Comparison of ENCODE assay signal across 27 cellular contexts in genomic region chr2:28344756-28345291, GRCh38. TPM values are rescaled to one million over a fixed set of nuclear protein-coding genes. Genes with fewer than 3 reads are reported as not detected.
DNase-seq lines count a peak whose midpoint lies in the region; FAIRE-seq and TF ChIP-seq lines count a peak whose summit lies in the region.
"Had no signal": no experiment of that assay in that cellular context is flagged by ENCODE, and none has a peak within 500 bp of the region (broad histone marks: within the 10 kb centered on the region; RNA-seq: fewer than 3 reads in every experiment).

No MANE protein-coding gene starts in this region.

- H3K14ac ChIP-seq in H1 (ENCODE audit: insufficient read length) (no peak overlapping the region), mesenchymal stem cell (ENCODE audit: low read length in 2 of 2) (peak overlapping the region in 1 of 2 experiments; percentile 66)

- H2BK120ac ChIP-seq in H1 (replicated peaks; ENCODE audit: low read depth, low read length) (no peak overlapping the region), mesenchymal stem cell (ENCODE audit: low read depth, low read length) (no peak overlapping the region)

- H2BK12ac ChIP-seq in H1 (ENCODE audit: low read depth, low read length) (no peak overlapping the region), mesenchymal stem cell (ENCODE audit: low read length in 2 of 2) (peak overlapping the region; percentile 23 to 69)

- H4K20me1 ChIP-seq in H1 (replicated peaks in 1 of 2; ENCODE audit: control insufficient read depth in 1 of 2, insufficient read depth in 2 of 2, low read length in 2 of 2) = no peaks in the 10 kb centered on the region

- H3K79me2 ChIP-seq in H1 (ENCODE audit: control insufficient read depth in 1 of 2, insufficient read depth in 2 of 2, low read length in 2 of 2) = no peaks in the 10 kb centered on the region

- no peaks in the 10 kb centered on the region for H3K9me3 Mint-ChIP-seq in activated CD4-positive, alpha-beta T cell treated with anti-CD3 and anti-CD28 coated beads, Interleukin-2, amount 10 ng/mL, durations not matched to agents 7 days and 5 days
- H3K9me3 Mint-ChIP-seq: activated CD4-positive, alpha-beta memory T cell treated with anti-CD3 and anti-CD28 coated beads, Interleukin-2, amount 10 ng/mL, durations not matched to agents 7 days and 5 days; CD4-positive, alpha-beta T cell; nephron progenitor cell; stimulated activated memory B cell treated with anti-CD40 and anti-IgM and Interleukin-4, amounts not matched to agents 10 μg/mL and 1 μg/mL and 100 μg/mL, for 72 hours; T-cell had no signal

- H3K9me3 ChIP-seq in H1 (ENCODE audit: insufficient read depth in 2 of 2, low read depth in 1 of 2, low read length in 1 of 2) (no peaks in the 10 kb centered on the region), mesenchymal stem cell (ENCODE audit: control insufficient read depth, low read length) (no peaks in the 10 kb centered on the region), vagina (no peaks in the 10 kb centered on the region), thyroid gland (no peaks in the 10 kb centered on the region)
- H3K9me3 ChIP-seq: gastroesophageal sphincter, ovary, SJSA1 had no signal

- peaks cover 3 to 7% (median 5%) of the 10 kb centered on the region in 4 experiments; a peak in 6 of 7 replicates for H3K4me1 ChIP-seq in H1 (replicated peaks in 1 of 4; ENCODE audit: control insufficient read depth in 3 of 4, insufficient read depth in 4 of 4, low read length in 3 of 4)
- peaks cover 12% of the 10 kb centered on the region for H3K4me1 ChIP-seq in mesenchymal stem cell (ENCODE audit: control insufficient read depth, insufficient read depth, low read depth, low read length)
- peaks cover 85% of the 10 kb centered on the region for H3K4me1 ChIP-seq in vagina
- H3K4me1 ChIP-seq in thyroid gland = peaks cover 0 to 12% of the 10 kb centered on the region in 2 donors

- H3K4me3 ChIP-seq in H1 (ENCODE audit: extremely low read depth in 1 of 4, insufficient read depth in 2 of 4, low read depth in 3 of 4, low read length in 4 of 4) (no peak overlapping the region), mesenchymal stem cell (ENCODE audit: insufficient read depth in 1 of 2, low read depth in 1 of 2, low read length in 2 of 2) (no peak overlapping the region), vagina (no peak overlapping the region), thyroid gland (replicated peaks in 1 of 3) (no peak overlapping the region)
- H3K4me3 ChIP-seq: gastroesophageal sphincter, GM23248, ovary, SJSA1 had no signal

- DNase-seq in activated CD4-positive, alpha-beta T cell treated with anti-CD3 and anti-CD28 coated beads, Interleukin-2, amount 10 ng/mL, durations not matched to agents 7 days and 5 days = no peak
- DNase-seq in activated CD4-positive, alpha-beta T cell treated with anti-CD3 and anti-CD28 coated beads for 48 hours = no peak
- DNase-seq in H1 (ENCODE audit: low read depth in 1 of 2, low spot score in 2 of 2) (no peak), mesenchymal stem cell (no peak), vagina (ENCODE audit: extremely low spot score in 2 of 2) (no peak), HUDEP-2 (lab: John Stamatoyannopoulos, UW; ENCODE audit: unreplicated experiment in 76 of 76) (no peak), ACHN (no peak), thyroid gland (no peak)
- DNase-seq: activated CD4-positive, alpha-beta memory T cell treated with anti-CD3 and anti-CD28 coated beads, Interleukin-2, amount 10 ng/mL, durations not matched to agents 7 days and 5 days; activated CD4-positive, CD25-positive, alpha-beta regulatory T cell; activated CD8-positive, alpha-beta memory T cell treated with anti-CD3 and anti-CD28 coated beads, Interleukin-2, amount 50 U/mL, for 48 hours; activated effector memory CD4-positive, alpha-beta T cell treated with Interleukin-2 at 50 U/mL for 16 hours; CD4-positive, alpha-beta T cell; GM23248; hippocampal formation; Kasumi-1; MV-4-11; nephron progenitor cell; stimulated activated CD4-positive, alpha-beta T cell treated with anti-CD3 and anti-CD28 coated beads, Interleukin-12 subunit alpha, Interleukin-12 subunit beta, amount 100 ng/mL, for 4 hours; stimulated activated CD4-positive, alpha-beta T cell treated with anti-CD3 and anti-CD28 coated beads, Interleukin-4, amount 100 ng/mL, for 1 hour; substantia nigra; T-cell had no signal

- H4K5ac ChIP-seq in H1 (ENCODE audit: insufficient read length, low read depth, low read length) = no peak overlapping the region

- H3K4me2 ChIP-seq in H1 (ENCODE audit: insufficient read depth in 1 of 2, low read depth in 2 of 2, low read length in 2 of 2) (no peak overlapping the region), mesenchymal stem cell (ENCODE audit: low read length, poor library complexity, severe bottlenecking) (no peak overlapping the region)

- no peak overlapping the region for H2BK20ac ChIP-seq in H1 (ENCODE audit: low read length)

- H2AK5ac ChIP-seq in H1 (ENCODE audit: low read depth, low read length) (no peak overlapping the region), mesenchymal stem cell (ENCODE audit: low read length, severe bottlenecking) (no peak overlapping the region)

- H3K18ac ChIP-seq in H1 (ENCODE audit: extremely low read depth, low read length) (no peak overlapping the region; the same call in 1 of the 2 replicates), mesenchymal stem cell (ENCODE audit: low read depth in 1 of 2, low read length in 2 of 2) (peak overlapping the region; percentile 38 to 63)

- no peak overlapping the region for H4K91ac ChIP-seq in H1 (replicated peaks; ENCODE audit: insufficient read length, low read length)
- H4K91ac ChIP-seq in mesenchymal stem cell (ENCODE audit: low read length) = peak overlapping the region; percentile 88

- H2AFZ ChIP-seq in H1 (ENCODE audit: low read length) (no peak overlapping the region; the same call in 1 of the 2 replicates), mesenchymal stem cell (ENCODE audit: low read depth, low read length) (no peak overlapping the region)
- H2AFZ ChIP-seq: GM23248 had no signal

- H2BK15ac ChIP-seq in H1 (ENCODE audit: low read length) (0 out of 2 replicates have a peak overlapping the region, but pooled peaks have one; percentile 46), mesenchymal stem cell (ENCODE audit: low read depth, poor library complexity, severe bottlenecking) (peak overlapping the region; percentile 41)

- H3K23ac ChIP-seq in H1 (ENCODE audit: insufficient read length) (no peak overlapping the region), mesenchymal stem cell (ENCODE audit: low read length in 2 of 2) (no peak overlapping the region)

- TF ChIP-seq CTCF in H1 (IDR thresholded peaks at IDR 0.05; ENCODE audit: control extremely low read depth in 1 of 3, insufficient read depth in 1 of 3, low read depth in 1 of 3, low read length in 3 of 3) (no peak), vagina (IDR thresholded peaks at IDR 0.05) (no peak), thyroid gland (IDR thresholded peaks at IDR 0.05) (no peak)

- no peak overlapping the region for H2BK5ac ChIP-seq in H1 (ENCODE audit: low read depth, low read length)
- H2BK5ac ChIP-seq in mesenchymal stem cell (ENCODE audit: low read depth, low read length, poor library complexity, severe bottlenecking) = no peak overlapping the region

- 90% methylated on average over 25 of the region's 26 CpGs; no CpG with 5 or more reads in 1 of the 2 experiments for WGBS in H1 (ENCODE audit: extremely low coverage in 1 of 2, insufficient coverage in 1 of 2, insufficient read length in 1 of 2, insufficient replicate concordance in 2 of 2, low coverage in 1 of 2, low lambda C conversion rate in 2 of 2, missing lambda C conversion rate in 1 of 2), 2 experiments
- whole genome bisulfite sequencing in mesenchymal stem cell = 94% methylated on average over 26 of the region's 26 CpGs
- 83 to 86% methylated on average over 10 to 24 of the region's 26 CpGs for WGBS in thyroid gland, 2 donors

- H3K9ac ChIP-seq in H1 (replicated peaks in 1 of 4; ENCODE audit: extremely low read depth in 1 of 4, low read depth in 3 of 4, low read length in 3 of 4) = no peak overlapping the region
- no peak overlapping the region for H3K9ac ChIP-seq in mesenchymal stem cell (ENCODE audit: low read length)
- H3K9ac ChIP-seq: GM23248 had no signal

- CTCF ChIA-PET in activated CD4-positive, alpha-beta T cell treated with anti-CD3 and anti-CD28 coated beads, Interleukin-2, amount 10 ng/mL, durations not matched to agents 7 days and 5 days (lab: Charles Lee) = no interaction called here
- CTCF ChIA-PET in H1 (lab: Charles Lee; ENCODE audit: partially characterized antibody) = no interaction called here

- H3K4me1 Mint-ChIP-seq in activated CD4-positive, alpha-beta T cell treated with anti-CD3 and anti-CD28 coated beads, Interleukin-2, amount 10 ng/mL, durations not matched to agents 7 days and 5 days = peaks cover 31% of the 10 kb centered on the region

- POLR2A ChIA-PET in activated CD4-positive, alpha-beta T cell treated with anti-CD3 and anti-CD28 coated beads, Interleukin-2, amount 10 ng/mL, durations not matched to agents 7 days and 5 days (lab: Charles Lee) = no interaction called here
- POLR2A ChIA-PET in H1 (lab: Charles Lee; ENCODE audit: partially characterized antibody) = no interaction called here

- H3K36me3 Mint-ChIP-seq in activated CD4-positive, alpha-beta T cell treated with anti-CD3 and anti-CD28 coated beads, Interleukin-2, amount 10 ng/mL, durations not matched to agents 7 days and 5 days (ENCODE audit: low read depth) = peaks cover 3% of the 10 kb centered on the region
- H3K36me3 Mint-ChIP-seq: stimulated activated memory B cell treated with anti-CD40 and anti-IgM and Interleukin-4, amounts not matched to agents 10 μg/mL and 1 μg/mL and 100 μg/mL, for 72 hours; T-cell had no signal

- FAIRE-seq in H1 (lab: Jason Lieb, UNC) = no peak

- no peak for TF ChIP-seq RAD21 in H1 (IDR thresholded peaks at IDR 0.05 in 1 of 2, conservative IDR thresholded peaks at IDR 0.05 in 1 of 2; ENCODE audit: low read depth in 2 of 2, low read length in 2 of 2)

- H3K27me3 Mint-ChIP-seq in activated CD4-positive, alpha-beta T cell treated with anti-CD3 and anti-CD28 coated beads, Interleukin-2, amount 10 ng/mL, durations not matched to agents 7 days and 5 days = no peaks in the 10 kb centered on the region
- H3K27me3 Mint-ChIP-seq: activated CD4-positive, alpha-beta memory T cell treated with anti-CD3 and anti-CD28 coated beads, Interleukin-2, amount 10 ng/mL, durations not matched to agents 7 days and 5 days; CD4-positive, alpha-beta T cell; T-cell had no signal

- H4K8ac ChIP-seq in H1 (ENCODE audit: extremely low read depth, insufficient read depth, low read length) = no peak overlapping the region
- no peak overlapping the region for H4K8ac ChIP-seq in mesenchymal stem cell (ENCODE audit: low read length)

- intact Hi-C loops in vagina (cut with DNase I) (loop anchor here (10.0 kb wide), 1 partner anchor 2000 kb away; the partner anchor contains the start of genes ADGRF3 and SELENOI), thyroid gland (cut with DNase I) (no loop called here)

- no peaks in the 10 kb centered on the region for H3K36me3 ChIP-seq in H1 (ENCODE audit: control insufficient read depth in 2 of 4, insufficient read depth in 4 of 4, low read length in 3 of 4)
- peaks cover 0 to under 1% of the 10 kb centered on the region in 2 experiments for H3K36me3 ChIP-seq in mesenchymal stem cell (ENCODE audit: control insufficient read depth in 1 of 2, insufficient read depth in 2 of 2, low read depth in 1 of 2, low read length in 2 of 2)
- no peaks in the 10 kb centered on the region for H3K36me3 ChIP-seq in vagina
- H3K36me3 ChIP-seq in thyroid gland = no peaks in the 10 kb centered on the region
- H3K36me3 ChIP-seq: gastroesophageal sphincter, ovary, SJSA1 had no signal

- H3K79me1 ChIP-seq in H1 (ENCODE audit: low read depth, low read length) (no peaks in the 10 kb centered on the region), mesenchymal stem cell (replicated peaks; ENCODE audit: low read length, poor library complexity, severe bottlenecking) (no peaks in the 10 kb centered on the region)

- no peak for TF ChIP-seq POLR2A in H1 (IDR thresholded peaks at IDR 0.05; ENCODE audit: control extremely low read depth in 1 of 2, low read depth in 2 of 2, low read length in 2 of 2)
- TF ChIP-seq POLR2A in vagina (IDR thresholded peaks at IDR 0.05) = no peak
- TF ChIP-seq POLR2A in thyroid gland (IDR thresholded peaks at IDR 0.05) = no peak

- H3K27me3 ChIP-seq in H1 (replicated peaks in 1 of 4; ENCODE audit: control insufficient read depth in 3 of 4, extremely low read depth in 1 of 4, insufficient read depth in 3 of 4, low read length in 3 of 4) (no peaks in the 10 kb centered on the region), mesenchymal stem cell (ENCODE audit: control insufficient read depth in 1 of 2, insufficient read depth in 1 of 2, low read length in 2 of 2) (no peaks in the 10 kb centered on the region), vagina (no peaks in the 10 kb centered on the region), thyroid gland (no peaks in the 10 kb centered on the region)
- H3K27me3 ChIP-seq: gastroesophageal sphincter, ovary, SJSA1 had no signal

- in situ Hi-C loops in ACHN (cut with HindIII; ENCODE audit: low pct_ligation_motif_present, low pct_unique_long_range_greater_than_20kb, low sequenced_read_pairs) = no loop called here

- H3K23me2 ChIP-seq in H1 (ENCODE audit: low read depth, low read length) = no peaks in the 10 kb centered on the region

- H3K27ac ChIP-seq in H1 (ENCODE audit: low read depth, low read length) (no peak overlapping the region), mesenchymal stem cell (ENCODE audit: low read length, poor library complexity, severe bottlenecking) (no peak overlapping the region), vagina (peak overlapping the region; percentile 82), thyroid gland (no peak overlapping the region)
- H3K27ac ChIP-seq: gastroesophageal sphincter, GM23248, HL-60, ovary, SJSA1 had no signal

- peak overlapping the region; percentile 21 for H3K27ac Mint-ChIP-seq in activated CD4-positive, alpha-beta T cell treated with anti-CD3 and anti-CD28 coated beads, Interleukin-2, amount 10 ng/mL, durations not matched to agents 7 days and 5 days
- H3K27ac Mint-ChIP-seq: CD4-positive, alpha-beta T cell; nephron progenitor cell; stimulated activated memory B cell treated with anti-CD40 and anti-IgM and Interleukin-4, amounts not matched to agents 10 μg/mL and 1 μg/mL and 100 μg/mL, for 72 hours had no signal

- H3K56ac ChIP-seq in H1 (replicated peaks; ENCODE audit: insufficient read length, low read depth, low read length) = no peak overlapping the region

- H3K4me3 Mint-ChIP-seq in activated CD4-positive, alpha-beta T cell treated with anti-CD3 and anti-CD28 coated beads, Interleukin-2, amount 10 ng/mL, durations not matched to agents 7 days and 5 days = no peak overlapping the region
- H3K4me3 Mint-ChIP-seq: activated CD4-positive, alpha-beta memory T cell treated with anti-CD3 and anti-CD28 coated beads, Interleukin-2, amount 10 ng/mL, durations not matched to agents 7 days and 5 days; CD4-positive, alpha-beta T cell; nephron progenitor cell; stimulated activated memory B cell treated with anti-CD40 and anti-IgM and Interleukin-4, amounts not matched to agents 10 μg/mL and 1 μg/mL and 100 μg/mL, for 72 hours; T-cell had no signal

- H3K4ac ChIP-seq in H1 (replicated peaks; ENCODE audit: insufficient read length, low read depth, low read length) = peak overlapping the region; percentile 38
- H3K4ac ChIP-seq in mesenchymal stem cell (ENCODE audit: low read depth in 1 of 2, low read length in 2 of 2) = no peak overlapping the region

- TF ChIP-seq EP300 in H1 (IDR thresholded peaks at IDR 0.05; ENCODE audit: borderline replicate concordance in 1 of 2, low read depth in 2 of 2, low read length in 2 of 2) = no peak

RNA-seq across cellular contexts. Expression of gene FOSL2, which starts 47.8 kb away (rescaled TPM):
- total RNA-seq in activated CD4-positive, alpha-beta T cell treated with anti-CD3 and anti-CD28 coated beads, Interleukin-2, amount 10 ng/mL, durations not matched to agents 7 days and 5 days = 10 to 100 TPM; 39.6 to 47.0 TPM
- 4.5 and 5.5 TPM in 2 replicates for total RNA-seq in H1 (2021; fragmentation: NEBNext Ultra II Directional; extraction: Animal tissue kit (Norgen Biotek cat#: 25700))
- 1.5 TPM in 2 replicates for polyA plus RNA-seq in H1 (2011; rRNA removed)
- 1.5 TPM for polyA plus RNA-seq in H1 (2011; cell fraction: cytosol; rRNA removed)
- 2.2 TPM for polyA plus RNA-seq in H1 (2011; cell fraction: nucleus; rRNA removed)
- 2.6 to 2.8 TPM (median 2.6 TPM) in 4 replicates for polyA plus RNA-seq in H1 (2012, experiment 1 of 2)
- 1.9 TPM for polyA plus RNA-seq in H1 (2012, experiment 2 of 2)
- 0.89 TPM for polyA plus RNA-seq in H1 (2013, experiment 1 of 2)
- 0.90 TPM for polyA plus RNA-seq in H1 (2013, experiment 2 of 2)
- 2.7 and 3.0 TPM in 2 replicates for polyA minus RNA-seq in H1 (2011; rRNA and poly(A)+ RNA removed)
- 2.6 TPM for polyA minus RNA-seq in H1 (2011; cell fraction: cytosol; rRNA and poly(A)+ RNA removed)
- 4.0 TPM for polyA minus RNA-seq in H1 (2011; cell fraction: nucleus; rRNA and poly(A)+ RNA removed)
- polyA plus RNA-seq in mesenchymal stem cell (2013, experiment 1 of 2) = 15.6 TPM
- 14.8 TPM for polyA plus RNA-seq in mesenchymal stem cell (2013, experiment 2 of 2)
- total RNA-seq in vagina (213 TPM), thyroid gland (10 to 100 TPM; 30.7 to 85.1 (median 40.6) TPM)
